Comparison of ENCODE assay signal across 15 cellular contexts in the genomic region with DNA sequence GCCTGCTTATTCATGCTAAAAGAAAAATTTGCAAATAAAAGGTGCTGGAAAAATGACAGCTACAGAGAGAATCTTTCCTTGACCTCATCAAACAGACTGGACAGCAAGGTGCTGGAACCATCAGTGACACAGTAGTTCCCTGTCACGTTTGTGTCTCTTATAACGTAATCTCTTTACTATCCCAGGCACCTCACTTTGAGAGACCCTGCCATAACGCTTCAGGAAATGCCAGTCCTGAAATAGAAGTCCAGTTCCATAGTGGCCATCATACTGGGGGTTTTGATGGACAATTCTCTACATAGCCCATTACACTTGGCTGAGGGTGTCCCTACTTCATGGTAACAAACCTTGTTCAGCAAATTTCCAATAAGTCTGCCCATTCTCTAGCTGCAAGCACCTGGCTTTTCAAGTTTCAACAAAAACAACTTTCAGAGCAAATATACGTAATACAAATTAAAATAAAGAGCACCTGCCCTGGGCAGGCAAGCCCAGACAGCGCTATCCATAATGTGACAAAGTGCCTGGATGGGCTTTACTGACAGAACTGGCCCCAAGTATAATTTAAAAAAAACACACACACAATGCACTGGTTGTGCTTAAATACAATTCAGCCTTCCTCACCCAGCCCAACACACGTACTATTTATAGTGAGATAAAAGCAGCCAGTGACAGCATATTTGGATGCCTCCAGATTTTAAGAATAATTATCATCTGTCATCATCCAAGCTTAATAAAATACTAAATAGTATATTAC. TPM values are rescaled to one million over a fixed set of nuclear protein-coding genes. Genes with fewer than 3 reads are reported as not detected.
DNase-seq lines count a peak whose midpoint lies in the region; ATAC-seq, FAIRE-seq and TF ChIP-seq lines count a peak whose summit lies in the region.
"Had no signal": no experiment of that assay in that cellular context is flagged by ENCODE, and none has a peak within 500 bp of the region (broad histone marks: within the 10 kb centered on the region; RNA-seq: fewer than 3 reads in every experiment).

No MANE protein-coding gene starts in this region.

- H3K4me3 ChIP-seq in esophagus (ENCODE audit: low read depth in 1 of 2, low read length in 2 of 2) = no peak overlapping the region
- no peak overlapping the region for H3K4me3 ChIP-seq in rectal smooth muscle tissue (ENCODE audit: low read length)

- no peak for TF ChIP-seq POLR2A in GM12892 (IDR thresholded peaks at IDR 0.05; ENCODE audit: low read depth, low read length)

- no peak for FAIRE-seq in GM12892 (lab: Jason Lieb, UNC)

- no peaks in the 10 kb centered on the region for H3K27me3 ChIP-seq in esophagus (ENCODE audit: control insufficient read depth in 1 of 2, insufficient read depth in 2 of 2, low read length in 2 of 2)
- no peaks in the 10 kb centered on the region for H3K27me3 ChIP-seq in rectal smooth muscle tissue (ENCODE audit: control insufficient read depth, insufficient read depth, low read length)

- ATAC-seq in GM21529 (IDR thresholded peaks at IDR 0.05; ENCODE audit: unreplicated experiment) = no peak
- no peak for ATAC-seq in GM21723 (IDR thresholded peaks at IDR 0.05; ENCODE audit: unreplicated experiment)
- ATAC-seq in HG02610 (IDR thresholded peaks at IDR 0.05; ENCODE audit: unreplicated experiment) = no peak
- ATAC-seq: SK-N-SH treated with all-trans-retinoic acid at 6 μM for 48 hours; stimulated activated naive CD8-positive, alpha-beta T cell treated with anti-CD3 and anti-CD28 coated beads, Interleukin-15, amount 100 ng/mL, for 72 hours had no signal

- WGBS in esophagus, 2 donors = 44 to 57% methylated on average over 6 of the region's 6 CpGs

- H3K9me3 ChIP-seq in esophagus (ENCODE audit: control insufficient read depth in 2 of 2, insufficient read depth in 1 of 2, low read depth in 1 of 2, low read length in 1 of 2) = no peaks in the 10 kb centered on the region

- H3K36me3 ChIP-seq in esophagus (ENCODE audit: control insufficient read depth in 2 of 2, insufficient read depth in 2 of 2, low read length in 1 of 2) (no peaks in the 10 kb centered on the region), rectal smooth muscle tissue (ENCODE audit: control insufficient read depth, insufficient read depth, low read length) (no peaks in the 10 kb centered on the region)

- H3K4me1 ChIP-seq in esophagus (ENCODE audit: control insufficient read depth in 2 of 2, insufficient read depth in 2 of 2, low read length in 1 of 2) = peaks cover 0 to 16% of the 10 kb centered on the region in 2 donors
- peaks cover 8% of the 10 kb centered on the region for H3K4me1 ChIP-seq in rectal smooth muscle tissue (ENCODE audit: control insufficient read depth, insufficient read depth, low read length)

- DNase-seq in NCI-H1417 (lab: John Stamatoyannopoulos, UW) (peak; percentile 59 to 98 (median 89)), NCI-H510A (lab: John Stamatoyannopoulos, UW) (peak; percentile 86), GM12892 (ENCODE audit: insufficient read length) (no peak)
- DNase-seq: activated CD4-positive, alpha-beta T cell treated with anti-CD3 and anti-CD28 coated beads, Interleukin-2, amount 10 ng/mL, durations not matched to agents 24 days and 14 days; activated T-cell treated with anti-CD3 and anti-CD28 coated beads for 4 hours; Kasumi-1; NCI-H2171; posterior cingulate gyrus; stimulated activated naive CD8-positive, alpha-beta T cell treated with anti-CD3 and anti-CD28 coated beads, Interleukin-15, amount 100 ng/mL, for 72 hours had no signal

- H3K27ac ChIP-seq in esophagus (ENCODE audit: low read depth in 2 of 2, low read length in 1 of 2) (peak overlapping the region; percentile 83 to 88), rectal smooth muscle tissue (ENCODE audit: low read depth, low read length) (peak overlapping the region; percentile 33)

- no peak overlapping the region for H3K9ac ChIP-seq in rectal smooth muscle tissue (ENCODE audit: low read length)

RNA-seq across cellular contexts. Expression of a gene that starts 38.7 kb away (rescaled TPM):
- polyA plus RNA-seq in esophagus = 10 to 100 TPM; 12.0 to 12.9 TPM
- polyA plus RNA-seq in GM12892 (2012; ENCODE audit: missing spikeins) = 0.51 TPM
